9 cellular contexts compared by ENCODE assay signal in genomic region chr14:91228112-91229004, GRCh38. TPM values are rescaled to one million over a fixed set of nuclear protein-coding genes. Genes with fewer than 3 reads are reported as not detected.
DNase-seq lines count a peak whose midpoint lies in the region; ATAC-seq and TF ChIP-seq lines count a peak whose summit lies in the region.
"Had no signal": no experiment of that assay in that cellular context is flagged by ENCODE, and none has a peak within 500 bp of the region (broad histone marks: within the 10 kb centered on the region; RNA-seq: fewer than 3 reads in every experiment).

No MANE protein-coding gene starts in this region.

- DNase-seq in GM13976 (ENCODE audit: low spot score) = peak; percentile 86
- DNase-seq in PC-9 = peak; percentile 17 to 84
- peak; percentile 79 to 90 for DNase-seq in activated naive CD4-positive, alpha-beta T cell treated with anti-CD3 and anti-CD28 coated beads, Interleukin-2, amount 50 U/mL, for 72 hours (ENCODE audit: low spot score in 2 of 2)
- no peak for DNase-seq in middle frontal gyrus (ENCODE audit: extremely low spot score, low spot score)
- no peak for DNase-seq in GDM1 (lab: John Stamatoyannopoulos, UW)
- no peak for DNase-seq in putamen (ENCODE audit: low spot score)

- no peaks in the 10 kb centered on the region for H3K36me3 ChIP-seq in PC-9 (ENCODE audit: low read depth)
- H3K36me3 ChIP-seq in neutrophil = peaks cover 54% of the 10 kb centered on the region

- peaks cover 24 to 60% of the 10 kb centered on the region in 2 donors for H3K36me3 Mint-ChIP-seq in activated naive CD4-positive, alpha-beta T cell treated with anti-CD3 and anti-CD28 coated beads, Interleukin-2, amount 50 U/mL, for 72 hours

- peaks cover 3 to 6% of the 10 kb centered on the region in 2 donors for H3K9me3 Mint-ChIP-seq in activated naive CD4-positive, alpha-beta T cell treated with anti-CD3 and anti-CD28 coated beads, Interleukin-2, amount 50 U/mL, for 72 hours

- no peaks in the 10 kb centered on the region for H3K9me2 ChIP-seq in PC-9 (ENCODE audit: insufficient read depth)

- H3K4me3 ChIP-seq in PC-9 (no peak overlapping the region), neutrophil (ENCODE audit: low read depth in 1 of 2, low read length in 1 of 2) (no peak overlapping the region)

- no peak overlapping the region for H2AFZ ChIP-seq in PC-9

- CTCF ChIA-PET in PC-9 (lab: Charles Lee) = no interaction called here

- ATAC-seq in HG02571 (IDR thresholded peaks at IDR 0.05; ENCODE audit: unreplicated experiment) = peak; percentile 88
- peak; percentile 80 to 87 for ATAC-seq in activated naive CD4-positive, alpha-beta T cell treated with anti-CD3 and anti-CD28 coated beads, Interleukin-2, amount 50 U/mL, for 72 hours
- ATAC-seq: right cardiac atrium had no signal

- no TSS peak for BruUV-seq in PC-9 (replicated peaks; lab: Mats Ljungman, UMichigan)

- no peak for TF ChIP-seq CTCF in GM13976 (IDR thresholded peaks at IDR 0.05; ENCODE audit: borderline replicate concordance, control extremely low read depth, extremely low read depth, insufficient read depth, missing control alignments)
- no peak for TF ChIP-seq CTCF in PC-9 (conservative IDR thresholded peaks at IDR 0.05)
- TF ChIP-seq CTCF in neutrophil (IDR thresholded peaks at IDR 0.05) = no peak

- no peaks in the 10 kb centered on the region for H3K9me3 ChIP-seq in PC-9 (ENCODE audit: insufficient read depth, low read depth)
- H3K9me3 ChIP-seq in neutrophil = no peaks in the 10 kb centered on the region

- H4K20me1 ChIP-seq in PC-9 (ENCODE audit: insufficient read depth) = no peaks in the 10 kb centered on the region

- H3K27ac Mint-ChIP-seq in activated naive CD4-positive, alpha-beta T cell treated with anti-CD3 and anti-CD28 coated beads, Interleukin-2, amount 50 U/mL, for 72 hours = peak overlapping the region; percentile 85 to 98

- peak overlapping the region; percentile 55 for H3K4me2 ChIP-seq in PC-9

- POLR2A ChIA-PET in PC-9 (lab: Charles Lee; ENCODE audit: unreplicated experiment) = no interaction called here

- H3K4me1 ChIP-seq in PC-9 (replicated peaks; ENCODE audit: insufficient read depth) = peaks cover 15% of the 10 kb centered on the region
- H3K4me1 ChIP-seq in neutrophil (ENCODE audit: control insufficient read depth in 1 of 2, insufficient read depth in 1 of 2, low read depth in 1 of 2, low read length in 1 of 2) = peaks cover 57 to 58% of the 10 kb centered on the region in 2 experiments

- in situ Hi-C loops in GM13976 (cut with MboI; ENCODE audit: low sequenced_read_pairs, unreplicated experiment) = no loop called here

- H3K27me3 ChIP-seq in PC-9 (ENCODE audit: insufficient read depth, low read depth) (no peaks in the 10 kb centered on the region), neutrophil (no peaks in the 10 kb centered on the region)

- peak overlapping the region; percentile 62 for H3K27ac ChIP-seq in PC-9
- peak overlapping the region; percentile 93 for H3K27ac ChIP-seq in neutrophil

- peaks cover 9% of the 10 kb centered on the region; the same call in 1 of the 2 replicates for H3F3A ChIP-seq in PC-9 (ENCODE audit: insufficient read depth, low read depth)

- H3K79me2 ChIP-seq in PC-9 (ENCODE audit: low read depth) = no peaks in the 10 kb centered on the region

- intact Hi-C loops in PC-9 (cut with micrococcal nuclease; ENCODE audit: unreplicated experiment) = no loop called here

RNA-seq across cellular contexts. Expression of gene GPR68, which starts 16.1 kb away (rescaled TPM):
- total RNA-seq in PC-9 (2021) = not detected in 2 replicates
- 10 to 100 TPM in 1 of 2 donors, 1 to 10 TPM in 1; 4.6 to 12.7 TPM for total RNA-seq in activated naive CD4-positive, alpha-beta T cell treated with anti-CD3 and anti-CD28 coated beads, Interleukin-2, amount 50 U/mL, for 72 hours

Comparison
In these comparisons a context has a peak if more than half of its experiments do, and no peak if none do; other contexts are left out.
1. DNase-seq: peak in GM13976 (single experiment), PC-9 (2 of 2) and activated naive CD4-positive, alpha-beta T cell treated with anti-CD3 and anti-CD28 coated beads, Interleukin-2, amount 50 U/mL, for 72 hours (2 of 2); none in middle frontal gyrus (single experiment), GDM1 (single experiment) and putamen (single experiment).